In the genomic region with DNA sequence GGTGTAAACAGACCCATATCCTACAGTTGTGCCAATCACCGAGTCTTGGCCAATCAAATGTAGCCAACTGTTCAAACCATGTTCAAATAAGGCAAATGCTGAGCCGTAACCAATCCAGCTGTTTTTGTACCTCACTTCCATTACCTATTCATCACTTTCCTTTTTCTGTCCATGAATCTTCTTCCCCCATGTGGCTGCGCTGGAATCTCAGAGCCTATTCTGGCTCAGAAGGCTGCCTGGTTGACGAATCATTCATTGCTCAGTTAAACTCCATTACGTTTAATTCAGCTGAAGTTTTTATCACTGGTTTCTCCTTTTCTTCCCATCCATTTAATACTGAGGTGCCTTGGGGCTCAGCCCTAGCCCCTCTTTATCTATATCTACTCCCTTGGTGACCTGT, we compare ENCODE assay signal across 22 cellular contexts.
DNase-seq lines count a peak whose midpoint lies in the region; ATAC-seq and TF ChIP-seq lines count a peak whose summit lies in the region.
"Had no signal": no experiment of that assay in that cellular context is flagged by ENCODE, and none has a peak within 500 bp of the region (broad histone marks: within the 10 kb centered on the region; RNA-seq: fewer than 3 reads in every experiment).

No MANE protein-coding gene starts in this region.

- H3K27ac ChIP-seq in right atrium auricular region = no peak overlapping the region
- H3K27ac ChIP-seq: BLaER1 treated with 17β-estradiol and CSF1 and Interleukin-3, amounts not matched to agents 10 nM and 100 nM; gastroesophageal sphincter; upper lobe of left lung had no signal

- ATAC-seq in GM18519 (IDR thresholded peaks at IDR 0.05; ENCODE audit: low FRiP score, unreplicated experiment) = no peak
- ATAC-seq: activated naive CD8-positive, alpha-beta T cell treated with anti-CD3 and anti-CD28 coated beads, Interleukin-2, amount 50 U/mL, for 24 hours; effector memory CD8-positive, alpha-beta T cell; gastroesophageal sphincter; Right ventricle myocardium inferior had no signal

- H3K4me1 ChIP-seq in right atrium auricular region = no peaks in the 10 kb centered on the region
- H3K4me1 ChIP-seq: BLaER1 treated with 17β-estradiol and CSF1 and Interleukin-3, amounts not matched to agents 10 nM and 100 nM; gastroesophageal sphincter; upper lobe of left lung had no signal

- no peaks in the 10 kb centered on the region for H3K9me3 ChIP-seq in right atrium auricular region
- H3K9me3 ChIP-seq: gastroesophageal sphincter, upper lobe of left lung had no signal

- DNase-seq in HS-5 (ENCODE audit: low read depth) (peak; percentile 65), amniotic stem cell (lab: John Stamatoyannopoulos, UW) (peak; percentile 10), fibroblast of pulmonary artery (ENCODE audit: low read depth) (peak; percentile 16), right atrium auricular region (ENCODE audit: low spot score) (no peak), iPS-NIHi11 (ENCODE audit: low spot score) (no peak), NCI-H2029 (lab: John Stamatoyannopoulos, UW) (no peak)
- DNase-seq: activated CD4-positive, alpha-beta T cell treated with anti-CD3 and anti-CD28 coated beads, Interleukin-2, amount 10 ng/mL, durations not matched to agents 24 days and 14 days; activated effector memory CD4-positive, alpha-beta T cell treated with Interleukin-2 at 50 U/mL for 16 hours; activated naive CD8-positive, alpha-beta T cell treated with anti-CD3 and anti-CD28 coated beads, Interleukin-2, amount 50 U/mL, for 24 hours; effector memory CD8-positive, alpha-beta T cell; Karpas-422; NCI-H1105; NCI-H524 treated with DMSO at 0.1 percent for 48 hours; stimulated activated CD4-positive, alpha-beta T cell treated with anti-CD3 and anti-CD28 coated beads, Interleukin-4, amount 100 ng/mL, for 24 hours; SW 1271; upper lobe of left lung had no signal

- no peaks in the 10 kb centered on the region for H3K27me3 ChIP-seq in right atrium auricular region
- H3K27me3 ChIP-seq: BLaER1 treated with 17β-estradiol and CSF1 and Interleukin-3, amounts not matched to agents 10 nM and 100 nM; upper lobe of left lung had no signal

- H3K36me3 ChIP-seq in right atrium auricular region = no peaks in the 10 kb centered on the region
- H3K36me3 ChIP-seq: BLaER1 treated with 17β-estradiol and CSF1 and Interleukin-3, amounts not matched to agents 10 nM and 100 nM; gastroesophageal sphincter; upper lobe of left lung had no signal

- no peak overlapping the region for H3K4me3 ChIP-seq in fibroblast of pulmonary artery (replicated peaks; ENCODE audit: low read depth, low read length)
- no peak overlapping the region for H3K4me3 ChIP-seq in right atrium auricular region
- H3K4me3 ChIP-seq: BLaER1 treated with 17β-estradiol and CSF1 and Interleukin-3, amounts not matched to agents 10 nM and 100 nM; gastroesophageal sphincter; GM12878; smooth muscle cell; upper lobe of left lung had no signal

- TF ChIP-seq CTCF in fibroblast of pulmonary artery (IDR thresholded peaks at IDR 0.05; ENCODE audit: low read length, missing control alignments) (no peak), right atrium auricular region (IDR thresholded peaks at IDR 0.05) (no peak)

Comparison
In these comparisons a context has a peak if more than half of its experiments do, and no peak if none do; other contexts are left out.
1. DNase-seq: peak in HS-5 (single experiment), amniotic stem cell (single experiment) and fibroblast of pulmonary artery (single experiment); none in right atrium auricular region (single experiment), iPS-NIHi11 (single experiment) and NCI-H2029 (single experiment).